18 cellular contexts compared by ENCODE assay signal in the genomic region with DNA sequence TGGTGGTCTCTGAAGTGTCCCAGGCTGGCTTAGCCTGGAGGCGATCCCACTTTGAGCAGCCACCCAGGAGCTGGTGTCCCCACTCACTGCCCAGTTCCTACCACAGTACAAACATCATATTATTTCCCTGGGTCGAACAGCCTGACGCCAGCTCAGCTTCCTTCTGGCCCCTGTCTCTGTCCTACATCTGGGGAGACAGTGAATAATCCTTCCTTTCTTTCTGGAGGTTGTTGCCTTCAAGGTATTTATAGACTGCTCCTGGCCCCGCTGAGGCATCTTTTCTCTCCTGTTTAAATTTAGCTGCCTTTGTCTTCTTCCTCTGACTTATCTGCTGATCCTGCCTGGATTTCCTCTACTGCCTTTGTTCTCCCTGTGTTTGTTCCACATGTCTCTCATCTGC. TPM values are rescaled to one million over a fixed set of nuclear protein-coding genes. Genes with fewer than 3 reads are reported as not detected.
"Had no signal": no experiment of that assay in that cellular context is flagged by ENCODE, and none has a peak within 500 bp of the region (broad histone marks: within the 10 kb centered on the region; RNA-seq: fewer than 3 reads in every experiment).

No MANE protein-coding gene starts in this region.

- H3K4me3 Mint-ChIP-seq: activated CD4-positive, alpha-beta memory T cell treated with anti-CD3 and anti-CD28 coated beads for 36 hours; activated naive CD8-positive, alpha-beta T cell had no signal

- H3K9me3 ChIP-seq: breast epithelium, gastroesophageal sphincter had no signal

- H3K9me3 Mint-ChIP-seq: activated CD4-positive, alpha-beta memory T cell treated with anti-CD3 and anti-CD28 coated beads for 36 hours had no signal

- ATAC-seq: gastroesophageal sphincter, left ventricle myocardium superior had no signal

- H3K4me1 ChIP-seq: breast epithelium, gastroesophageal sphincter had no signal

- H3K4me3 ChIP-seq: breast epithelium, gastroesophageal sphincter had no signal

- H3K27ac Mint-ChIP-seq: activated CD4-positive, alpha-beta memory T cell treated with anti-CD3 and anti-CD28 coated beads for 36 hours; activated naive CD8-positive, alpha-beta T cell had no signal

- FAIRE-seq: colon, kidney, urothelium cell line had no signal

- H3K27ac ChIP-seq: breast epithelium, epithelial cell of prostate, gastroesophageal sphincter had no signal

- H3K36me3 ChIP-seq: breast epithelium, gastroesophageal sphincter had no signal

- DNase-seq: activated CD4-positive, alpha-beta memory T cell treated with anti-CD3 and anti-CD28 coated beads for 36 hours; activated CD4-positive, CD25-positive, alpha-beta regulatory T cell treated with anti-CD3 and anti-CD28 coated beads, Interleukin-2, amount 50 U/mL, for 72 hours; activated gamma-delta T cell; activated T-cell treated with anti-CD3 and anti-CD28 coated beads, Interleukin-2, amount 50 U/mL, for 48 hours; amygdala; effector CD8-positive, alpha-beta T cell; kidney; left ventricle myocardium superior; nucleus accumbens had no signal

- H3K36me3 Mint-ChIP-seq: activated CD4-positive, alpha-beta memory T cell treated with anti-CD3 and anti-CD28 coated beads for 36 hours; activated naive CD8-positive, alpha-beta T cell had no signal

RNA-seq across cellular contexts. Expression of gene LRRC55, which starts 56.8 kb away (rescaled TPM):
- total RNA-seq: activated CD4-positive, alpha-beta memory T cell treated with anti-CD3 and anti-CD28 coated beads for 36 hours; breast epithelium; kidney; mesenteric fat pad; myocyte; pulmonary artery endothelial cell had no signal
